In genomic region chr1:224329484-224329841, GRCh38 we compare ENCODE assay signal across 8 cellular contexts. TPM values are rescaled to one million over a fixed set of nuclear protein-coding genes. Genes with fewer than 3 reads are reported as not detected.
DNase-seq lines count a peak whose midpoint lies in the region; ATAC-seq and TF ChIP-seq lines count a peak whose summit lies in the region.

No MANE protein-coding gene starts in this region.

- no peaks in the 10 kb centered on the region for H3K9me3 ChIP-seq in testis

- no peaks in the 10 kb centered on the region for H3K27me3 Mint-ChIP-seq in T-helper 2 cell treated with Interferon-gamma antibody and Interleukin-4, amounts not matched to agents 5 μg/mL and 100 μg/mL, for 36 hours (ENCODE audit: low read depth)

- peaks cover 8% of the 10 kb centered on the region for H3K9me3 Mint-ChIP-seq in T-helper 2 cell treated with Interferon-gamma antibody and Interleukin-4, amounts not matched to agents 5 μg/mL and 100 μg/mL, for 36 hours
- no peaks in the 10 kb centered on the region for H3K9me3 Mint-ChIP-seq in activated naive CD4-positive, alpha-beta T cell treated with anti-CD3 and anti-CD28 coated beads, Interleukin-2, amount 50 U/mL, for 72 hours

- peaks cover 21% of the 10 kb centered on the region for H3K36me3 Mint-ChIP-seq in T-helper 2 cell treated with Interferon-gamma antibody and Interleukin-4, amounts not matched to agents 5 μg/mL and 100 μg/mL, for 36 hours (ENCODE audit: low read depth)
- peaks cover 10 to 14% of the 10 kb centered on the region in 2 donors for H3K36me3 Mint-ChIP-seq in activated naive CD4-positive, alpha-beta T cell treated with anti-CD3 and anti-CD28 coated beads, Interleukin-2, amount 50 U/mL, for 72 hours

- TF ChIP-seq CTCF in kidney epithelial cell (IDR thresholded peaks at IDR 0.05; ENCODE audit: insufficient read depth, low read length, poor library complexity, severe bottlenecking), result no peak
- no peak for TF ChIP-seq CTCF in testis (IDR thresholded peaks at IDR 0.05)
- TF ChIP-seq CTCF in GM20000 (IDR thresholded peaks at IDR 0.05; ENCODE audit: extremely low read depth, missing control alignments), result no peak

- peak overlapping the region; percentile 98 for H3K4me3 Mint-ChIP-seq in T-helper 2 cell treated with Interferon-gamma antibody and Interleukin-4, amounts not matched to agents 5 μg/mL and 100 μg/mL, for 36 hours

- no peak for ATAC-seq in activated naive CD4-positive, alpha-beta T cell treated with anti-CD3 and anti-CD28 coated beads, Interleukin-2, amount 50 U/mL, for 72 hours

- peak overlapping the region; percentile 84 to 94 for H3K27ac ChIP-seq in testis

- H3K36me3 ChIP-seq in kidney epithelial cell (ENCODE audit: control insufficient read depth, insufficient read depth, low read length) (peaks cover 1% of the 10 kb centered on the region), testis (ENCODE audit: low read depth, missing control alignments) (no peaks in the 10 kb centered on the region)

- H3K4me1 Mint-ChIP-seq in T-helper 2 cell treated with Interferon-gamma antibody and Interleukin-4, amounts not matched to agents 5 μg/mL and 100 μg/mL, for 36 hours (ENCODE audit: low read depth), result peaks cover 42% of the 10 kb centered on the region

- intact Hi-C loops in testis (cut with DNase I; ENCODE audit: low total_unique reads), result no loop called here

- no peaks in the 10 kb centered on the region for H3K27me3 ChIP-seq in kidney epithelial cell (ENCODE audit: control insufficient read depth, insufficient read depth, low read length)
- no peaks in the 10 kb centered on the region for H3K27me3 ChIP-seq in testis

- peak overlapping the region; percentile 99 for H3K27ac Mint-ChIP-seq in T-helper 2 cell treated with Interferon-gamma antibody and Interleukin-4, amounts not matched to agents 5 μg/mL and 100 μg/mL, for 36 hours
- peak overlapping the region; percentile 92 to 100 for H3K27ac Mint-ChIP-seq in activated naive CD4-positive, alpha-beta T cell treated with anti-CD3 and anti-CD28 coated beads, Interleukin-2, amount 50 U/mL, for 72 hours

- WGBS in testis, 2 donors, result 0 to 1% methylated on average over 7 of the region's 7 CpGs

- no peak for TF ChIP-seq POLR2A in testis (IDR thresholded peaks at IDR 0.05)

- no peak for DNase-seq in T-helper 2 cell treated with Interferon-gamma antibody and Interleukin-4, amounts not matched to agents 5 μg/mL and 100 μg/mL, for 36 hours (ENCODE audit: low spot score)
- DNase-seq in T-helper 2 cell (no peak), kidney epithelial cell (ENCODE audit: low read depth) (no peak), testis (no peak), NCI-H524 treated with DMSO at 0.1 percent for 48 hours (lab: John Stamatoyannopoulos, UW) (no peak), GM20000 (ENCODE audit: low spot score) (no peak), RPMI8226 (no peak)
- no peak for DNase-seq in activated naive CD4-positive, alpha-beta T cell treated with anti-CD3 and anti-CD28 coated beads, Interleukin-2, amount 50 U/mL, for 72 hours (ENCODE audit: low spot score in 2 of 2)

- peaks cover 9% of the 10 kb centered on the region for H3K4me1 ChIP-seq in testis

- H3K4me3 ChIP-seq in kidney epithelial cell (ENCODE audit: low read depth, low read length) (peak overlapping the region; percentile 84), testis (peak overlapping the region; percentile 92 to 95)

RNA-seq across cellular contexts. Expression of gene NVL, which starts 0.5 kb away (rescaled TPM):
- 10 to 100 TPM; 16.4 to 31.0 TPM for total RNA-seq in activated naive CD4-positive, alpha-beta T cell treated with anti-CD3 and anti-CD28 coated beads, Interleukin-2, amount 50 U/mL, for 72 hours
- 20.9 and 26.1 TPM in 2 replicates for total RNA-seq in kidney epithelial cell
- 10 to 100 TPM; 31.0 to 38.7 TPM for total RNA-seq in testis
- 21.7 TPM for polyA plus RNA-seq in testis (ENCODE audit: insufficient read depth, low read depth, low replicate concordance)

RNA-seq across cellular contexts. Expression of gene CNIH4, which starts 27.2 kb away (rescaled TPM):
- 10 to 100 TPM; 31.5 to 39.5 TPM for total RNA-seq in activated naive CD4-positive, alpha-beta T cell treated with anti-CD3 and anti-CD28 coated beads, Interleukin-2, amount 50 U/mL, for 72 hours
- 58.7 and 59.9 TPM in 2 replicates for total RNA-seq in kidney epithelial cell
- total RNA-seq in testis, result 10 to 100 TPM; 24.7 to 32.1 TPM
- 43.3 TPM for polyA plus RNA-seq in testis (ENCODE audit: insufficient read depth, low read depth, low replicate concordance)
